Comparison of ENCODE assay signal across 21 cellular contexts in genomic region chr16:83830091-83830768, GRCh38.
"Had no signal": no experiment of that assay in that cellular context is flagged by ENCODE, and none has a peak within 500 bp of the region (broad histone marks: within the 10 kb centered on the region; RNA-seq: fewer than 3 reads in every experiment).

No MANE protein-coding gene starts in this region.

- DNase-seq: activated CD4-positive, alpha-beta T cell treated with anti-CD3 and anti-CD28 coated beads for 4 hours; activated CD8-positive, alpha-beta memory T cell treated with anti-CD3 and anti-CD28 coated beads, Interleukin-2, amount 50 U/mL, for 48 hours; activated CD8-positive, alpha-beta T cell treated with anti-CD3 and anti-CD28 coated beads for 36 hours; activated naive CD4-positive, alpha-beta T cell treated with anti-CD3 and anti-CD28 coated beads, Interleukin-2, amount 50 U/mL, for 16 hours; activated naive CD8-positive, alpha-beta T cell treated with anti-CD3 and anti-CD28 coated beads, Interleukin-2, amount 10 ng/mL, durations not matched to agents 7 days and 5 days; activated T-cell treated with anti-CD3 and anti-CD28 coated beads, Interleukin-2, amount 50 U/mL, for 1 hour; anterior cingulate cortex; cerebellar nuclear complex; Kasumi-1; NCI-H1105 treated with DMSO at 0.1 percent for 48 hours; NCI-H1436 treated with DMSO at 0.1 percent for 48 hours; NCI-H187; NCI-H2081; NCI-H446; NCI-H524; Peyer's patch; SIG-M5; T-helper 1 cell; WERI-Rb-1 had no signal

- H3K9me3 Mint-ChIP-seq: activated CD8-positive, alpha-beta T cell treated with anti-CD3 and anti-CD28 coated beads for 36 hours; activated naive CD8-positive, alpha-beta T cell treated with anti-CD3 and anti-CD28 coated beads, Interleukin-2, amount 10 ng/mL, durations not matched to agents 7 days and 5 days had no signal

- H3K36me3 Mint-ChIP-seq: activated naive CD8-positive, alpha-beta T cell treated with anti-CD3 and anti-CD28 coated beads, Interleukin-2, amount 10 ng/mL, durations not matched to agents 7 days and 5 days had no signal

- H3K4me1 ChIP-seq: adrenal gland, Peyer's patch had no signal

- H3K36me3 ChIP-seq: adrenal gland, Peyer's patch, WERI-Rb-1 had no signal

- H3K9me3 ChIP-seq: adrenal gland, Peyer's patch had no signal

- H3K4me3 Mint-ChIP-seq: activated CD8-positive, alpha-beta T cell treated with anti-CD3 and anti-CD28 coated beads for 36 hours; activated naive CD8-positive, alpha-beta T cell treated with anti-CD3 and anti-CD28 coated beads, Interleukin-2, amount 10 ng/mL, durations not matched to agents 7 days and 5 days had no signal

- ATAC-seq: activated CD4-positive, CD25-positive, alpha-beta regulatory T cell treated with anti-CD3 and anti-CD28 coated beads, Interleukin-2, amount 50 U/mL, for 24 hours; activated CD8-positive, alpha-beta T cell treated with anti-CD3 and anti-CD28 coated beads for 36 hours had no signal

- H3K27ac ChIP-seq: adrenal gland, Peyer's patch, WERI-Rb-1 had no signal

- H3K27me3 ChIP-seq: adrenal gland, Peyer's patch had no signal

- H3K4me3 ChIP-seq: adrenal gland, Peyer's patch had no signal

- H3K27ac Mint-ChIP-seq: activated CD8-positive, alpha-beta T cell treated with anti-CD3 and anti-CD28 coated beads for 36 hours; activated naive CD8-positive, alpha-beta T cell treated with anti-CD3 and anti-CD28 coated beads, Interleukin-2, amount 10 ng/mL, durations not matched to agents 7 days and 5 days had no signal
